Comparison of ENCODE assay signal across 1 cellular context in the genomic region with DNA sequence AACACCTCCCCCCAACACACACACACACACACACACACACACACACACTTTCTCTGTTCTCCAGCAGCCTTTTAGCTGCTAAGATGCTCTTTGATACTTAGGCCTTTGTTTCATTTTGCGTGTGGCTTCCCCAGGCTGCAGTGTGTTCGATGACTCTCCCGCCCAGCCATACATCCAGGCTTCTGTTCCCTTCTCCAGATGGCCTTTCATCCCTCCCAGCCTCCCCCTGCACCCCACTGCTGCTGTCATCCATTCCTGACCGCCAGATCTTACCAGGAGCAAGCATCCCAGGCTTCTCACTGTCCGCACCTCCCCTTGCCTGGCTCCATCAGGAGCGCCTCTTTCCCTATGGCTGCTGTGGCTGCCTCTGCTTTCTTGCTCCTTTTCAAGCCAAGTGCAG.
TF ChIP-seq lines count a peak whose summit lies in the region.

No MANE protein-coding gene starts in this region.

TF ChIP-seq in WTC11, 78 proteins besides CTCF, POLR2A, EP300 and RAD21 (continued from another document):
- TF ChIP-seq, protein P1, sequence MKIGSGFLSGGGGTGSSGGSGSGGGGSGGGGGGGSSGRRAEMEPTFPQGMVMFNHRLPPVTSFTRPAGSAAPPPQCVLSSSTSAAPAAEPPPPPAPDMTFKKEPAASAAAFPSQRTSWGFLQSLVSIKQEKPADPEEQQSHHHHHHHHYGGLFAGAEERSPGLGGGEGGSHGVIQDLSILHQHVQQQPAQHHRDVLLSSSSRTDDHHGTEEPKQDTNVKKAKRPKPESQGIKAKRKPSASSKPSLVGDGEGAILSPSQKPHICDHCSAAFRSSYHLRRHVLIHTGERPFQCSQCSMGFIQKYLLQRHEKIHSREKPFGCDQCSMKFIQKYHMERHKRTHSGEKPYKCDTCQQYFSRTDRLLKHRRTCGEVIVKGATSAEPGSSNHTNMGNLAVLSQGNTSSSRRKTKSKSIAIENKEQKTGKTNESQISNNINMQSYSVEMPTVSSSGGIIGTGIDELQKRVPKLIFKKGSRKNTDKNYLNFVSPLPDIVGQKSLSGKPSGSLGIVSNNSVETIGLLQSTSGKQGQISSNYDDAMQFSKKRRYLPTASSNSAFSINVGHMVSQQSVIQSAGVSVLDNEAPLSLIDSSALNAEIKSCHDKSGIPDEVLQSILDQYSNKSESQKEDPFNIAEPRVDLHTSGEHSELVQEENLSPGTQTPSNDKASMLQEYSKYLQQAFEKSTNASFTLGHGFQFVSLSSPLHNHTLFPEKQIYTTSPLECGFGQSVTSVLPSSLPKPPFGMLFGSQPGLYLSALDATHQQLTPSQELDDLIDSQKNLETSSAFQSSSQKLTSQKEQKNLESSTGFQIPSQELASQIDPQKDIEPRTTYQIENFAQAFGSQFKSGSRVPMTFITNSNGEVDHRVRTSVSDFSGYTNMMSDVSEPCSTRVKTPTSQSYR (CRISPR knock-in tag; IDR thresholded peaks at IDR 0.05) = no peak
- TF ChIP-seq PRRX2 (CRISPR knock-in tag; IDR thresholded peaks at IDR 0.05) (no peak), GRHL2 (CRISPR knock-in tag; IDR thresholded peaks at IDR 0.05; ENCODE audit: insufficient replicate concordance, severe bottlenecking) (no peak), CBFB (CRISPR knock-in tag; IDR thresholded peaks at IDR 0.05; ENCODE audit: low read depth) (no peak)
- TF ChIP-seq, protein P2, sequence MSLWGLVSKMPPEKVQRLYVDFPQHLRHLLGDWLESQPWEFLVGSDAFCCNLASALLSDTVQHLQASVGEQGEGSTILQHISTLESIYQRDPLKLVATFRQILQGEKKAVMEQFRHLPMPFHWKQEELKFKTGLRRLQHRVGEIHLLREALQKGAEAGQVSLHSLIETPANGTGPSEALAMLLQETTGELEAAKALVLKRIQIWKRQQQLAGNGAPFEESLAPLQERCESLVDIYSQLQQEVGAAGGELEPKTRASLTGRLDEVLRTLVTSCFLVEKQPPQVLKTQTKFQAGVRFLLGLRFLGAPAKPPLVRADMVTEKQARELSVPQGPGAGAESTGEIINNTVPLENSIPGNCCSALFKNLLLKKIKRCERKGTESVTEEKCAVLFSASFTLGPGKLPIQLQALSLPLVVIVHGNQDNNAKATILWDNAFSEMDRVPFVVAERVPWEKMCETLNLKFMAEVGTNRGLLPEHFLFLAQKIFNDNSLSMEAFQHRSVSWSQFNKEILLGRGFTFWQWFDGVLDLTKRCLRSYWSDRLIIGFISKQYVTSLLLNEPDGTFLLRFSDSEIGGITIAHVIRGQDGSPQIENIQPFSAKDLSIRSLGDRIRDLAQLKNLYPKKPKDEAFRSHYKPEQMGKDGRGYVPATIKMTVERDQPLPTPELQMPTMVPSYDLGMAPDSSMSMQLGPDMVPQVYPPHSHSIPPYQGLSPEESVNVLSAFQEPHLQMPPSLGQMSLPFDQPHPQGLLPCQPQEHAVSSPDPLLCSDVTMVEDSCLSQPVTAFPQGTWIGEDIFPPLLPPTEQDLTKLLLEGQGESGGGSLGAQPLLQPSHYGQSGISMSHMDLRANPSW (CRISPR knock-in tag; conservative IDR thresholded peaks at IDR 0.05; ENCODE audit: low read depth) = no peak
- TF ChIP-seq, protein P3, sequence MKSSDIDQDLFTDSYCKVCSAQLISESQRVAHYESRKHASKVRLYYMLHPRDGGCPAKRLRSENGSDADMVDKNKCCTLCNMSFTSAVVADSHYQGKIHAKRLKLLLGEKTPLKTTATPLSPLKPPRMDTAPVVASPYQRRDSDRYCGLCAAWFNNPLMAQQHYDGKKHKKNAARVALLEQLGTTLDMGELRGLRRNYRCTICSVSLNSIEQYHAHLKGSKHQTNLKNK (CRISPR knock-in tag; IDR thresholded peaks at IDR 0.05) = no peak
- TF ChIP-seq, protein P4, sequence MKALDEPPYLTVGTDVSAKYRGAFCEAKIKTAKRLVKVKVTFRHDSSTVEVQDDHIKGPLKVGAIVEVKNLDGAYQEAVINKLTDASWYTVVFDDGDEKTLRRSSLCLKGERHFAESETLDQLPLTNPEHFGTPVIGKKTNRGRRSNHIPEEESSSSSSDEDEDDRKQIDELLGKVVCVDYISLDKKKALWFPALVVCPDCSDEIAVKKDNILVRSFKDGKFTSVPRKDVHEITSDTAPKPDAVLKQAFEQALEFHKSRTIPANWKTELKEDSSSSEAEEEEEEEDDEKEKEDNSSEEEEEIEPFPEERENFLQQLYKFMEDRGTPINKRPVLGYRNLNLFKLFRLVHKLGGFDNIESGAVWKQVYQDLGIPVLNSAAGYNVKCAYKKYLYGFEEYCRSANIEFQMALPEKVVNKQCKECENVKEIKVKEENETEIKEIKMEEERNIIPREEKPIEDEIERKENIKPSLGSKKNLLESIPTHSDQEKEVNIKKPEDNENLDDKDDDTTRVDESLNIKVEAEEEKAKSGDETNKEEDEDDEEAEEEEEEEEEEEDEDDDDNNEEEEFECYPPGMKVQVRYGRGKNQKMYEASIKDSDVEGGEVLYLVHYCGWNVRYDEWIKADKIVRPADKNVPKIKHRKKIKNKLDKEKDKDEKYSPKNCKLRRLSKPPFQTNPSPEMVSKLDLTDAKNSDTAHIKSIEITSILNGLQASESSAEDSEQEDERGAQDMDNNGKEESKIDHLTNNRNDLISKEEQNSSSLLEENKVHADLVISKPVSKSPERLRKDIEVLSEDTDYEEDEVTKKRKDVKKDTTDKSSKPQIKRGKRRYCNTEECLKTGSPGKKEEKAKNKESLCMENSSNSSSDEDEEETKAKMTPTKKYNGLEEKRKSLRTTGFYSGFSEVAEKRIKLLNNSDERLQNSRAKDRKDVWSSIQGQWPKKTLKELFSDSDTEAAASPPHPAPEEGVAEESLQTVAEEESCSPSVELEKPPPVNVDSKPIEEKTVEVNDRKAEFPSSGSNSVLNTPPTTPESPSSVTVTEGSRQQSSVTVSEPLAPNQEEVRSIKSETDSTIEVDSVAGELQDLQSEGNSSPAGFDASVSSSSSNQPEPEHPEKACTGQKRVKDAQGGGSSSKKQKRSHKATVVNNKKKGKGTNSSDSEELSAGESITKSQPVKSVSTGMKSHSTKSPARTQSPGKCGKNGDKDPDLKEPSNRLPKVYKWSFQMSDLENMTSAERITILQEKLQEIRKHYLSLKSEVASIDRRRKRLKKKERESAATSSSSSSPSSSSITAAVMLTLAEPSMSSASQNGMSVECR (CRISPR knock-in tag; IDR thresholded peaks at IDR 0.05; ENCODE audit: borderline replicate concordance) = no peak
- TF ChIP-seq, protein P5, sequence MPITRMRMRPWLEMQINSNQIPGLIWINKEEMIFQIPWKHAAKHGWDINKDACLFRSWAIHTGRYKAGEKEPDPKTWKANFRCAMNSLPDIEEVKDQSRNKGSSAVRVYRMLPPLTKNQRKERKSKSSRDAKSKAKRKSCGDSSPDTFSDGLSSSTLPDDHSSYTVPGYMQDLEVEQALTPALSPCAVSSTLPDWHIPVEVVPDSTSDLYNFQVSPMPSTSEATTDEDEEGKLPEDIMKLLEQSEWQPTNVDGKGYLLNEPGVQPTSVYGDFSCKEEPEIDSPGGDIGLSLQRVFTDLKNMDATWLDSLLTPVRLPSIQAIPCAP (CRISPR knock-in tag; IDR thresholded peaks at IDR 0.05) = no peak
- TF ChIP-seq, protein P6, sequence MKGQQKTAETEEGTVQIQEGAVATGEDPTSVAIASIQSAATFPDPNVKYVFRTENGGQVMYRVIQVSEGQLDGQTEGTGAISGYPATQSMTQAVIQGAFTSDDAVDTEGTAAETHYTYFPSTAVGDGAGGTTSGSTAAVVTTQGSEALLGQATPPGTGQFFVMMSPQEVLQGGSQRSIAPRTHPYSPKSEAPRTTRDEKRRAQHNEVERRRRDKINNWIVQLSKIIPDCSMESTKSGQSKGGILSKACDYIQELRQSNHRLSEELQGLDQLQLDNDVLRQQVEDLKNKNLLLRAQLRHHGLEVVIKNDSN (CRISPR knock-in tag; IDR thresholded peaks at IDR 0.05) = no peak
TF ChIP-seq in WTC11: peak in this region for 0.
